10 cellular contexts compared by ENCODE assay signal in genomic region chr1:66360285-66360724, GRCh38.
DNase-seq lines count a peak whose midpoint lies in the region; ATAC-seq, FAIRE-seq and TF ChIP-seq lines count a peak whose summit lies in the region.
"Had no signal": no experiment of that assay in that cellular context is flagged by ENCODE, and none has a peak within 500 bp of the region (broad histone marks: within the 10 kb centered on the region; RNA-seq: fewer than 3 reads in every experiment).

No MANE protein-coding gene starts in this region.

- TF ChIP-seq CTCF in A549 (IDR thresholded peaks at IDR 0.05) (0 out of 3 replicates have a peak, but pooled peaks have one; percentile 6), IMR-90 (conservative IDR thresholded peaks at IDR 0.05; ENCODE audit: low read depth, low read length) (no peak)

- H2BK15ac ChIP-seq in IMR-90 (ENCODE audit: low read depth, low read length): 0 out of 3 replicates have a peak overlapping the region, but pooled peaks have one; percentile 15

- H3K9ac ChIP-seq in IMR-90 (ENCODE audit: low read depth, low read length): no peak overlapping the region

- 0 out of 2 replicates have a peak overlapping the region, but pooled peaks have one; percentile 33 for H3K56ac ChIP-seq in IMR-90 (ENCODE audit: extremely low read depth, insufficient read depth, low read length)

- H4K8ac ChIP-seq in IMR-90 (ENCODE audit: low read depth in 2 of 2, low read length in 2 of 2): no peak overlapping the region

- H2BK20ac ChIP-seq in IMR-90 (ENCODE audit: low read depth, low read length): no peak overlapping the region

- peaks cover 52% of the 10 kb centered on the region for H3K4me1 ChIP-seq in A549
- peaks cover 17% of the 10 kb centered on the region for H3K4me1 ChIP-seq in IMR-90 (ENCODE audit: control insufficient read depth, insufficient read depth, low read length)

- no peak overlapping the region for H2AK9ac ChIP-seq in IMR-90 (replicated peaks; ENCODE audit: low read depth, low read length, poor library complexity)

- H2AFZ ChIP-seq in IMR-90 (replicated peaks; ENCODE audit: low read length, poor library complexity): no peak overlapping the region

- in situ Hi-C loops in IMR-90 (cut with MboI; ENCODE audit: low sequenced_read_pairs) (no loop called here), ACHN (cut with HindIII; ENCODE audit: low pct_ligation_motif_present, low pct_unique_long_range_greater_than_20kb, low sequenced_read_pairs) (no loop called here)

- H3K4me1 Mint-ChIP-seq in activated CD4-positive, alpha-beta memory T cell treated with anti-CD3 and anti-CD28 coated beads for 36 hours (ENCODE audit: low read depth): peaks cover 83% of the 10 kb centered on the region
- H3K4me1 Mint-ChIP-seq in T-helper 2 cell treated with Interferon-gamma antibody and Interleukin-4, amounts not matched to agents 5 μg/mL and 100 μg/mL, for 36 hours (ENCODE audit: low read depth): peaks cover 33% of the 10 kb centered on the region

- H3K23ac ChIP-seq in IMR-90 (ENCODE audit: low read depth, low read length): peak overlapping the region; percentile 63; the same call in 1 of the 2 replicates

- FAIRE-seq in A549 (lab: Jason Lieb, UNC): no peak

- ATAC-seq in A549 (peak; percentile 34 to 66; a peak in 3 of 6 replicates), GM18502 (IDR thresholded peaks at IDR 0.05; ENCODE audit: poor library complexity, unreplicated experiment) (peak; percentile 49), IMR-90 (ENCODE audit: low read depth) (no peak; the same call in 1 of the 2 replicates), HG02763 (IDR thresholded peaks at IDR 0.05; ENCODE audit: unreplicated experiment) (no peak)

- H3K27ac ChIP-seq in A549 (peak overlapping the region in 1 of 2 experiments; percentile 62; a peak in 2 of 6 replicates), IMR-90 (ENCODE audit: insufficient read depth, low read length) (no peak overlapping the region), angular gyrus (ENCODE audit: low read depth, low read length) (peak overlapping the region; percentile 58)

- H2BK120ac ChIP-seq in IMR-90 (ENCODE audit: low read depth, low read length): peak overlapping the region; percentile 4; the same call in 1 of the 2 replicates

- no peak overlapping the region for H3K27ac Mint-ChIP-seq in activated CD4-positive, alpha-beta memory T cell treated with anti-CD3 and anti-CD28 coated beads for 36 hours
- H3K27ac Mint-ChIP-seq in T-helper 2 cell treated with Interferon-gamma antibody and Interleukin-4, amounts not matched to agents 5 μg/mL and 100 μg/mL, for 36 hours: no peak overlapping the region

- dilution Hi-C loops in IMR-90 (cut with HindIII; ENCODE audit: low sequenced_read_pairs, unreplicated experiment): no loop called here

- intact Hi-C loops in IMR-90 (cut with micrococcal nuclease): no loop called here
- intact Hi-C loops in activated CD4-positive, alpha-beta memory T cell treated with anti-CD3 and anti-CD28 coated beads for 36 hours (cut with micrococcal nuclease): loop anchor here (1.0 kb wide), 1 partner anchor 8 kb away; no protein-coding TSS in a partner anchor

- no peaks in the 10 kb centered on the region for H3K9me3 Mint-ChIP-seq in activated CD4-positive, alpha-beta memory T cell treated with anti-CD3 and anti-CD28 coated beads for 36 hours
- H3K9me3 Mint-ChIP-seq in T-helper 2 cell treated with Interferon-gamma antibody and Interleukin-4, amounts not matched to agents 5 μg/mL and 100 μg/mL, for 36 hours: no peaks in the 10 kb centered on the region

- TF ChIP-seq POLR2A in A549 (IDR thresholded peaks at IDR 0.05; ENCODE audit: low read length) (no peak), IMR-90 (IDR thresholded peaks at IDR 0.05; ENCODE audit: low read depth, low read length) (no peak)

- BruUV-seq in IMR-90 (replicated peaks; lab: Mats Ljungman, UMichigan): no TSS peak

- H3K9me3 ChIP-seq in A549 (no peaks in the 10 kb centered on the region), IMR-90 (ENCODE audit: control insufficient read depth, insufficient read depth, low read length) (no peaks in the 10 kb centered on the region)

- no peak overlapping the region for H4K91ac ChIP-seq in IMR-90 (ENCODE audit: insufficient read depth, low read depth, low read length)

- H2AK5ac ChIP-seq in IMR-90 (ENCODE audit: low read depth, low read length): no peak overlapping the region

- H3K4ac ChIP-seq in IMR-90 (ENCODE audit: low read depth, low read length): 0 out of 2 replicates have a peak overlapping the region, but pooled peaks have one; percentile 7

- CTCF ChIA-PET in A549 (lab: Yijun Ruan, JAX): interaction anchor here (0.8 to 2.2 kb wide), 4 partner anchors 10 to 109 kb away, joined by 3 to 9 read pairs (median 3); no protein-coding TSS in a partner anchor
- CTCF ChIA-PET in IMR-90 (lab: Yijun Ruan, JAX): interaction anchor here (1.0 to 1.4 kb wide), 2 partner anchors 16 to 86 kb away, joined by 4 to 5 read pairs; no protein-coding TSS in a partner anchor
- CTCF ChIA-PET in activated CD4-positive, alpha-beta memory T cell treated with anti-CD3 and anti-CD28 coated beads for 36 hours (lab: Charles Lee): interaction anchor here (0.7 to 12.3 kb wide), 11 partner anchors 10 to 107 kb away, joined by 3 to 110 read pairs (median 5); no protein-coding TSS in a partner anchor

- H3K36me3 Mint-ChIP-seq in activated CD4-positive, alpha-beta memory T cell treated with anti-CD3 and anti-CD28 coated beads for 36 hours: peaks cover 75% of the 10 kb centered on the region
- H3K36me3 Mint-ChIP-seq in T-helper 2 cell treated with Interferon-gamma antibody and Interleukin-4, amounts not matched to agents 5 μg/mL and 100 μg/mL, for 36 hours (ENCODE audit: low read depth): peaks cover 65% of the 10 kb centered on the region

- H4K20me1 ChIP-seq in IMR-90 (ENCODE audit: insufficient read depth, low read length): no peaks in the 10 kb centered on the region

- H3K14ac ChIP-seq in IMR-90 (replicated peaks; ENCODE audit: low read depth, low read length): no peak overlapping the region; the same call in 1 of the 2 replicates

- POLR2A ChIA-PET in A549 (lab: Yijun Ruan, JAX): no interaction called here
- POLR2A ChIA-PET in IMR-90 (lab: Charles Lee; ENCODE audit: unreplicated experiment): no interaction called here
- POLR2A ChIA-PET in activated CD4-positive, alpha-beta memory T cell treated with anti-CD3 and anti-CD28 coated beads for 36 hours (lab: Charles Lee): interaction anchor here (1.5 kb wide), 2 partner anchors 10 to 11 kb away, joined by 3 to 4 read pairs; no protein-coding TSS in a partner anchor

- peaks cover 4% of the 10 kb centered on the region; the same call in 1 of the 2 replicates for H3K9me1 ChIP-seq in IMR-90 (ENCODE audit: insufficient read depth, low read length)

- H3K4me2 ChIP-seq in A549 (peak overlapping the region; percentile 21; the same call in 1 of the 3 replicates), IMR-90 (ENCODE audit: low read depth, low read length) (no peak overlapping the region)

- DNase-seq in A549 (ENCODE audit: low read depth in 1 of 2, low spot score in 1 of 2) (no peak), IMR-90 (no peak), ACHN (no peak)
- DNase-seq in activated CD4-positive, alpha-beta memory T cell treated with anti-CD3 and anti-CD28 coated beads for 36 hours: no peak
- no peak for DNase-seq in T-helper 2 cell treated with Interferon-gamma antibody and Interleukin-4, amounts not matched to agents 5 μg/mL and 100 μg/mL, for 36 hours (ENCODE audit: low spot score)
- DNase-seq: aorta, NCI-H2029 had no signal

- no peak overlapping the region for H2BK5ac ChIP-seq in IMR-90 (ENCODE audit: low read depth, low read length, poor library complexity, severe bottlenecking)

- TF ChIP-seq RAD21 in A549 (conservative IDR thresholded peaks at IDR 0.05 in 1 of 2, IDR thresholded peaks at IDR 0.05 in 1 of 2) (0 out of 5 replicates have a peak, but pooled peaks of 1 of the 2 experiments have one; percentile 12), IMR-90 (IDR thresholded peaks at IDR 0.05; ENCODE audit: low read length) (no peak)

- peak overlapping the region; percentile 6; the same call in 1 of the 2 replicates for H4K5ac ChIP-seq in IMR-90 (ENCODE audit: low read depth, low read length)

- H3K79me1 ChIP-seq in IMR-90 (ENCODE audit: low read depth in 1 of 2, low read length in 2 of 2): peaks cover 14 to 18% of the 10 kb centered on the region in 2 experiments

- no peak overlapping the region for H3K4me3 Mint-ChIP-seq in activated CD4-positive, alpha-beta memory T cell treated with anti-CD3 and anti-CD28 coated beads for 36 hours
- no peak overlapping the region for H3K4me3 Mint-ChIP-seq in T-helper 2 cell treated with Interferon-gamma antibody and Interleukin-4, amounts not matched to agents 5 μg/mL and 100 μg/mL, for 36 hours

- 52% methylated on average over 3 of the region's 3 CpGs for WGBS in A549 (ENCODE audit: missing lambda C conversion rate)
- no CpG with 5 or more reads among the region's 3 CpGs for WGBS in IMR-90 (ENCODE audit: extremely low coverage in 2 of 2, insufficient read length in 1 of 2), 2 experiments

- TF ChIP-seq EP300 in A549 (IDR thresholded peaks at IDR 0.05): no peak

- peaks cover 31% of the 10 kb centered on the region for H3K36me3 ChIP-seq in IMR-90 (ENCODE audit: control insufficient read depth, insufficient read depth, low read length)

- peak overlapping the region; percentile 3; the same call in 1 of the 2 replicates for H3K18ac ChIP-seq in IMR-90 (ENCODE audit: low read depth, low read length)

- no peaks in the 10 kb centered on the region for H3K27me3 Mint-ChIP-seq in activated CD4-positive, alpha-beta memory T cell treated with anti-CD3 and anti-CD28 coated beads for 36 hours
- peaks cover 2% of the 10 kb centered on the region for H3K27me3 Mint-ChIP-seq in T-helper 2 cell treated with Interferon-gamma antibody and Interleukin-4, amounts not matched to agents 5 μg/mL and 100 μg/mL, for 36 hours (ENCODE audit: low read depth)

- H3K27me3 ChIP-seq in IMR-90 (ENCODE audit: control insufficient read depth, insufficient read depth, low read length): no peaks in the 10 kb centered on the region

- H3K4me3 ChIP-seq in A549 (no peak overlapping the region), IMR-90 (ENCODE audit: insufficient read depth, low read depth, low read length) (no peak overlapping the region)

TF ChIP-seq in A549, 52 proteins besides CTCF, POLR2A, EP300 and RAD21 (continues in another document):
- TF ChIP-seq HOXB13 (CRISPR knock-in tag; IDR thresholded peaks at IDR 0.05; ENCODE audit: low read depth): no peak
- no peak for TF ChIP-seq JUN (IDR thresholded peaks at IDR 0.05)
- no peak for TF ChIP-seq SMC3 (IDR thresholded peaks at IDR 0.05)
- TF ChIP-seq EHF (CRISPR knock-in tag; IDR thresholded peaks at IDR 0.05): no peak
- TF ChIP-seq POLR2AphosphoS2 (conservative IDR thresholded peaks at IDR 0.05; ENCODE audit: low read length): no peak

TF ChIP-seq in IMR-90, 13 proteins besides CTCF, POLR2A, EP300 and RAD21 (continues in another document):
- TF ChIP-seq RCOR1 (IDR thresholded peaks at IDR 0.05; ENCODE audit: insufficient replicate concordance, low read length) (no peak), SMC3 (IDR thresholded peaks at IDR 0.05; ENCODE audit: low read depth, low read length) (no peak), BHLHE40 (IDR thresholded peaks at IDR 0.05; ENCODE audit: low read depth, low read length) (no peak), NFE2L2 (IDR thresholded peaks at IDR 0.05; ENCODE audit: low read depth, low read length) (no peak)

Comparison
In these comparisons a context has a peak if more than half of its experiments do, and no peak if none do; other contexts are left out.
1. ATAC-seq: peak in A549 (2 of 2) and GM18502 (single experiment); none in IMR-90 (single experiment) and HG02763 (single experiment).